In genomic region chr3:32780071-32780734, GRCh38 we compare ENCODE assay signal across 10 cellular contexts. TPM values are rescaled to one million over a fixed set of nuclear protein-coding genes. Genes with fewer than 3 reads are reported as not detected.
A peak's percentile ranks its signal among the peaks of the same experiment; 100 is the strongest.
DNase-seq lines count a peak whose midpoint lies in the region; ATAC-seq, FAIRE-seq and TF ChIP-seq lines count a peak whose summit lies in the region.
"Had no signal": no experiment of that assay in that cellular context is flagged by ENCODE, and none has a peak within 500 bp of the region (broad histone marks: within the 10 kb centered on the region; RNA-seq: fewer than 3 reads in every experiment).

No MANE protein-coding gene starts in this region.

- H3K36me3 Mint-ChIP-seq in activated naive CD4-positive, alpha-beta T cell treated with anti-CD3 and anti-CD28 coated beads for 36 hours (ENCODE audit: low read depth), result no peaks in the 10 kb centered on the region
- H3K36me3 Mint-ChIP-seq in activated CD8-positive, alpha-beta T cell treated with anti-CD3 and anti-CD28 coated beads for 36 hours (ENCODE audit: low read depth), result peaks cover 4% of the 10 kb centered on the region
- peaks cover 0 to 7% (median 3%) of the 10 kb centered on the region in 3 donors for H3K36me3 Mint-ChIP-seq in immature natural killer cell

- POLR2A ChIA-PET in activated CD8-positive, alpha-beta T cell treated with anti-CD3 and anti-CD28 coated beads for 36 hours (lab: Charles Lee), result no interaction called here

- H3K27ac ChIP-seq in stomach, result no peak overlapping the region

- no peak for ATAC-seq in activated CD8-positive, alpha-beta T cell treated with anti-CD3 and anti-CD28 coated beads for 36 hours

- no peak for TF ChIP-seq EP300 in stomach (IDR thresholded peaks at IDR 0.05)

- peaks cover 0 to 16% (median 11%) of the 10 kb centered on the region in 4 donors for H3K36me3 ChIP-seq in stomach

- CTCF ChIA-PET in activated naive CD4-positive, alpha-beta T cell treated with anti-CD3 and anti-CD28 coated beads for 36 hours (lab: Charles Lee), result interaction anchor here (0.7 to 1.2 kb wide), 9 partner anchors 12 to 271 kb away, joined by 3 to 4 read pairs (median 3); no protein-coding TSS in a partner anchor
- CTCF ChIA-PET in activated CD8-positive, alpha-beta T cell treated with anti-CD3 and anti-CD28 coated beads for 36 hours (lab: Charles Lee), result interaction anchor here (0.5 to 2.3 kb wide), 10 partner anchors 9 to 154 kb away, joined by 3 to 10 read pairs (median 4); no protein-coding TSS in a partner anchor

- peaks cover 18% of the 10 kb centered on the region for H3K27me3 Mint-ChIP-seq in activated naive CD4-positive, alpha-beta T cell treated with anti-CD3 and anti-CD28 coated beads for 36 hours (ENCODE audit: low read depth)
- peaks cover 17% of the 10 kb centered on the region for H3K27me3 Mint-ChIP-seq in activated CD8-positive, alpha-beta T cell treated with anti-CD3 and anti-CD28 coated beads for 36 hours
- H3K27me3 Mint-ChIP-seq in immature natural killer cell (ENCODE audit: low read depth in 3 of 3), result peaks cover 0 to 4% (median 3%) of the 10 kb centered on the region in 3 donors

- no peak for TF ChIP-seq CTCF in activated CD8-positive, alpha-beta T cell treated with anti-CD3 and anti-CD28 coated beads for 36 hours (IDR thresholded peaks at IDR 0.05)
- no peak for TF ChIP-seq CTCF in stomach (IDR thresholded peaks at IDR 0.05)

- H3K9me3 ChIP-seq in stomach, result no peaks in the 10 kb centered on the region

- no peak overlapping the region for H3K27ac Mint-ChIP-seq in activated naive CD4-positive, alpha-beta T cell treated with anti-CD3 and anti-CD28 coated beads for 36 hours
- H3K27ac Mint-ChIP-seq in activated CD8-positive, alpha-beta T cell treated with anti-CD3 and anti-CD28 coated beads for 36 hours, result no peak overlapping the region
- H3K27ac Mint-ChIP-seq in immature natural killer cell, result no peak overlapping the region

- H3K9me3 Mint-ChIP-seq in activated naive CD4-positive, alpha-beta T cell treated with anti-CD3 and anti-CD28 coated beads for 36 hours, result no peaks in the 10 kb centered on the region
- no peaks in the 10 kb centered on the region for H3K9me3 Mint-ChIP-seq in activated CD8-positive, alpha-beta T cell treated with anti-CD3 and anti-CD28 coated beads for 36 hours
- peaks cover 0 to 1% (median 0%) of the 10 kb centered on the region in 6 donors for H3K9me3 Mint-ChIP-seq in immature natural killer cell
- H3K9me3 Mint-ChIP-seq: stimulated activated naive CD8-positive, alpha-beta T cell treated with anti-CD3 and anti-CD28 coated beads, Interleukin-15, Interleukin-2, amounts not matched to agents 100 ng/mL and 50 ng/mL, for 24 hours had no signal

- H3K4me3 ChIP-seq in stomach, result peak overlapping the region; percentile 47 to 73 (median 64)

- no peak for FAIRE-seq in H54 (lab: Jason Lieb, UNC)
- FAIRE-seq: GM18507 had no signal

- no peak for TF ChIP-seq POLR2A in stomach (IDR thresholded peaks at IDR 0.05)
- no peak for TF ChIP-seq POLR2A in H54 (IDR thresholded peaks at IDR 0.05; ENCODE audit: low read depth, low read length)

- 87 to 90% (median 88%) methylated on average over 10 of the region's 10 CpGs for WGBS in stomach, 5 donors

- peak overlapping the region; percentile 77 for H3K4me3 Mint-ChIP-seq in activated naive CD4-positive, alpha-beta T cell treated with anti-CD3 and anti-CD28 coated beads for 36 hours
- peak overlapping the region; percentile 78 for H3K4me3 Mint-ChIP-seq in activated CD8-positive, alpha-beta T cell treated with anti-CD3 and anti-CD28 coated beads for 36 hours
- peak overlapping the region; percentile 42 to 96 (median 92) for H3K4me3 Mint-ChIP-seq in immature natural killer cell

- DNase-seq in activated naive CD4-positive, alpha-beta T cell treated with anti-CD3 and anti-CD28 coated beads for 36 hours, result no peak
- no peak for DNase-seq in activated naive CD4-positive, alpha-beta T cell treated with anti-CD3 and anti-CD28 coated beads, Interleukin-2, amount 50 U/mL, for 16 hours
- DNase-seq in activated CD8-positive, alpha-beta T cell treated with anti-CD3 and anti-CD28 coated beads for 36 hours, result no peak
- DNase-seq in immature natural killer cell (no peak), stomach (no peak), EL (no peak), H54 (ENCODE audit: insufficient read length, low spot score) (no peak), NCI-H2171 (lab: John Stamatoyannopoulos, UW) (no peak)

- peaks cover 8 to 18% (median 15%) of the 10 kb centered on the region in 4 donors for H3K4me1 ChIP-seq in stomach

- H3K4me1 Mint-ChIP-seq in activated naive CD4-positive, alpha-beta T cell treated with anti-CD3 and anti-CD28 coated beads for 36 hours (ENCODE audit: low read depth), result peaks cover 2% of the 10 kb centered on the region
- peaks cover 8% of the 10 kb centered on the region for H3K4me1 Mint-ChIP-seq in activated CD8-positive, alpha-beta T cell treated with anti-CD3 and anti-CD28 coated beads for 36 hours (ENCODE audit: low read depth)
- H3K4me1 Mint-ChIP-seq in immature natural killer cell, result peaks cover 8 to 23% of the 10 kb centered on the region in 2 donors

- no peaks in the 10 kb centered on the region for H3K27me3 ChIP-seq in stomach

- intact Hi-C loops in activated naive CD4-positive, alpha-beta T cell treated with anti-CD3 and anti-CD28 coated beads for 36 hours (cut with micrococcal nuclease), result loop anchor here (5.0 kb wide), 2 partner anchors 102 to 603 kb away; no protein-coding TSS in a partner anchor
- intact Hi-C loops in activated CD8-positive, alpha-beta T cell treated with anti-CD3 and anti-CD28 coated beads for 36 hours (cut with micrococcal nuclease), result no loop called here
- intact Hi-C loops in stomach (cut with DNase I; ENCODE audit: low total_unique reads), result no loop called here

RNA-seq across cellular contexts. Expression of gene TRIM71, which starts 37.6 kb away (rescaled TPM):
- total RNA-seq in activated naive CD4-positive, alpha-beta T cell treated with anti-CD3 and anti-CD28 coated beads for 36 hours, result under 1 TPM; 0.02 to 0.07 TPM
- under 1 TPM; 0.18 to 0.22 TPM for total RNA-seq in activated CD8-positive, alpha-beta T cell treated with anti-CD3 and anti-CD28 coated beads for 36 hours
- polyA plus RNA-seq in immature natural killer cell, result not detected
- 1 to 10 TPM in 1 of 5 donors, under 1 TPM in 1, not detected in 3; under 0.01 to 2.8 TPM for total RNA-seq in stomach
- polyA plus RNA-seq in stomach, result under 1 TPM; 0.05 to 0.15 (median 0.12) TPM
